ENCODE assay signal across 12 cellular contexts in the genomic region with DNA sequence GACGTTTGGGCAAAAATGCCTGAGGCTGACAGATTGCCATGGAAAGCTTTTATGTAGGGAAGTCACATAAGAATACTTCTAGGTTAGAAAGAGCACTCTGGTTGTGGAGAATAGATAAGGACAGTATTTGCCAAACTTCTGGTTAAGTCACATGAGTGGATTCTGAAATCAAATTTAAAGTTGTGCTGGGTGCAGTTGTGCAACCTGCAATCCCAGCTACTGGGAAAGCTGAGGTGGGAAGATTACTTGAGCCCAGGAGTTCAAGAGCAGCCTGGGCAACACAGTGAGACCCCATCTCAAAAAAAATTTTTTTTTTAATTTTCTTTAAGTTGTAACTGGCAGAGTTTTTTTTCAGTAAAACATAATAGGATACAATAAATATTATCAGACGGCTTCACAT.
"Had no signal": no experiment of that assay in that cellular context is flagged by ENCODE, and none has a peak within 500 bp of the region (broad histone marks: within the 10 kb centered on the region; RNA-seq: fewer than 3 reads in every experiment).

No MANE protein-coding gene starts in this region.

- H3K9me3 ChIP-seq: colonic mucosa, upper lobe of left lung had no signal

- FAIRE-seq: endometrium had no signal

- H3K27me3 ChIP-seq: colonic mucosa, upper lobe of left lung had no signal

- H3K36me3 ChIP-seq: colonic mucosa, upper lobe of left lung had no signal

- H3K4me1 ChIP-seq: colonic mucosa, upper lobe of left lung had no signal

- DNase-seq: activated CD8-positive, alpha-beta memory T cell treated with anti-CD3 and anti-CD28 coated beads for 24 hours; activated gamma-delta T cell treated with Interleukin-2 at 50 U/mL for 16 hours; colonic mucosa; foreskin keratinocyte; glutamatergic neuron; hypothalamus; nucleus accumbens; stimulated activated CD4-positive, alpha-beta T cell treated with anti-CD3 and anti-CD28 coated beads, Interleukin-4, amount 100 ng/mL, for 1 hour; substantia nigra; upper lobe of left lung had no signal

- H3K4me3 ChIP-seq: colonic mucosa, skin epidermis, upper lobe of left lung had no signal

- H3K27ac ChIP-seq: colonic mucosa, foreskin keratinocyte, skin epidermis, upper lobe of left lung had no signal
